ENCODE assay signal across 22 cellular contexts in the genomic region with DNA sequence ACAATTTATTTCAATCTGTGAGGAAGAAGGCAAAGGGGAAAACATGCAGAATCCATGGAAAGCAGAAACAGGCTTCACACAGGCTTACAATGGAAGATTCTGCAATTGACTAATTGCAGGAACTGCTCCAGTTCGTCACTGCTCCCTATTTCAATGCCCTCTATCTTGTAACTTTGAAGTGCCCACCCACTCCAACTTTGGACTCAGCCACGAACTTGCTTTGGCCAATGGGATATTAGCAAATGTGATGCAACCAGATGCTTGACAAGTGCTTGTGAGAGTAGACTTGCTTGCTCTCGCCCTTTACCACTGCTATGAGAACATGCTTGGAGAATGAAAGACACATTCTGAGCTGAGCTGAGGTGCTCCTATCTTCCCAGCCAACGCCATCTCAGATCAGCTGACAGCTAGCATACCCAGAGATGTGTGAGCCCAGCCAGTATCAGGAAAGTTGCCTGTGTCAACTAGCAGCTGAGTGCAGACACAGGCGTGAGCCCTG.
DNase-seq lines count a peak whose midpoint lies in the region; ATAC-seq, FAIRE-seq and TF ChIP-seq lines count a peak whose summit lies in the region.
"Had no signal": no experiment of that assay in that cellular context is flagged by ENCODE, and none has a peak within 500 bp of the region (broad histone marks: within the 10 kb centered on the region; RNA-seq: fewer than 3 reads in every experiment).

No MANE protein-coding gene starts in this region.

- H3K36me3 ChIP-seq in right atrium auricular region (no peaks in the 10 kb centered on the region), H1 (ENCODE audit: control insufficient read depth in 2 of 4, insufficient read depth in 4 of 4, low read length in 3 of 4) (no peaks in the 10 kb centered on the region), testis (ENCODE audit: low read depth, missing control alignments) (no peaks in the 10 kb centered on the region)

- DNase-seq in Right ventricle myocardium inferior (ENCODE audit: missing footprints) (no peak), right atrium auricular region (ENCODE audit: low spot score) (no peak), H1 (ENCODE audit: low read depth in 1 of 2, low spot score in 2 of 2) (no peak), left kidney (ENCODE audit: low read depth, low spot score) (peak; percentile 29), testis (peak; percentile 12), epidermal melanocyte (ENCODE audit: insufficient read length, low spot score) (no peak)
- DNase-seq in activated CD8-positive, alpha-beta T cell treated with anti-CD3 and anti-CD28 coated beads, Interleukin-2, amount 10 ng/mL, durations not matched to agents 7 days and 5 days = no peak
- DNase-seq: activated CD4-positive, alpha-beta memory T cell treated with anti-CD3 and anti-CD28 coated beads, Interleukin-2, amount 10 ng/mL, durations not matched to agents 7 days and 5 days; activated T-cell treated with anti-CD3 and anti-CD28 coated beads, Interleukin-2, amount 50 U/mL, for 24 hours; CD4-positive, CD25-positive, alpha-beta regulatory T cell; DMS153; IMR-90; mesenchymal stem cell; MM.1S; NCI-H1694; stimulated activated naive CD4-positive, alpha-beta T cell treated with Interleukin-2 at 50 U/mL for 16 hours; trophoblast cell had no signal

- peak; percentile 87 for FAIRE-seq in H1 (lab: Jason Lieb, UNC)

- H2BK20ac ChIP-seq in H1 (ENCODE audit: low read length) = no peak overlapping the region

- H3K27me3 ChIP-seq in right atrium auricular region (no peaks in the 10 kb centered on the region), H1 (replicated peaks in 1 of 4; ENCODE audit: control insufficient read depth in 3 of 4, extremely low read depth in 1 of 4, insufficient read depth in 3 of 4, low read length in 3 of 4) (no peaks in the 10 kb centered on the region), testis (no peaks in the 10 kb centered on the region)

- no peak overlapping the region for H2BK15ac ChIP-seq in H1 (ENCODE audit: low read length)

- POLR2A ChIA-PET in H1 (lab: Charles Lee; ENCODE audit: partially characterized antibody) = no interaction called here
- POLR2A ChIA-PET in activated CD8-positive, alpha-beta T cell treated with anti-CD3 and anti-CD28 coated beads, Interleukin-2, amount 10 ng/mL, durations not matched to agents 7 days and 5 days (lab: Charles Lee) = no interaction called here

- H3K4me3 ChIP-seq in right atrium auricular region (no peak overlapping the region), H1 (ENCODE audit: extremely low read depth in 1 of 4, insufficient read depth in 2 of 4, low read depth in 3 of 4, low read length in 4 of 4) (no peak overlapping the region), testis (no peak overlapping the region)
- H3K4me3 ChIP-seq: coronary artery had no signal

- H3K23ac ChIP-seq in H1 (ENCODE audit: insufficient read length) = no peak overlapping the region

- TF ChIP-seq EP300 in H1 (IDR thresholded peaks at IDR 0.05; ENCODE audit: borderline replicate concordance in 1 of 2, low read depth in 2 of 2, low read length in 2 of 2) = no peak

- no peak overlapping the region for H3K4me2 ChIP-seq in H1 (ENCODE audit: insufficient read depth in 1 of 2, low read depth in 2 of 2, low read length in 2 of 2)

- ATAC-seq in Right ventricle myocardium inferior (peak; percentile 48), HG02852 (IDR thresholded peaks at IDR 0.05; ENCODE audit: unreplicated experiment) (no peak)
- no peak for ATAC-seq in activated CD8-positive, alpha-beta T cell treated with anti-CD3 and anti-CD28 coated beads, Interleukin-2, amount 10 ng/mL, durations not matched to agents 7 days and 5 days
- ATAC-seq: activated naive CD4-positive, alpha-beta T cell treated with anti-CD3 and anti-CD28 coated beads, Interleukin-2, amount 50 U/mL, for 72 hours had no signal

- H2AFZ ChIP-seq in H1 (ENCODE audit: low read length) = no peak overlapping the region

- no peak overlapping the region for H3K18ac ChIP-seq in H1 (ENCODE audit: extremely low read depth, low read length)

- TF ChIP-seq RAD21 in H1 (IDR thresholded peaks at IDR 0.05 in 1 of 2, conservative IDR thresholded peaks at IDR 0.05 in 1 of 2; ENCODE audit: low read depth in 2 of 2, low read length in 2 of 2) = no peak

- WGBS in H1 (ENCODE audit: extremely low coverage in 1 of 2, insufficient coverage in 1 of 2, insufficient read length in 1 of 2, insufficient replicate concordance in 2 of 2, low coverage in 1 of 2, low lambda C conversion rate in 2 of 2, missing lambda C conversion rate in 1 of 2), 2 experiments = 67% methylated on average over 4 of the region's 5 CpGs; no CpG with 5 or more reads in 1 of the 2 experiments
- WGBS in testis, 2 donors = 7 to 32% methylated on average over 2 to 5 of the region's 5 CpGs

- no peak overlapping the region for H3K56ac ChIP-seq in H1 (replicated peaks; ENCODE audit: insufficient read length, low read depth, low read length)

- no peaks in the 10 kb centered on the region; the same call in 1 of the 2 replicates for H3K23me2 ChIP-seq in H1 (ENCODE audit: low read depth, low read length)

- no peaks in the 10 kb centered on the region for H3K9me3 ChIP-seq in right atrium auricular region
- no peaks in the 10 kb centered on the region for H3K9me3 ChIP-seq in H1 (ENCODE audit: insufficient read depth in 2 of 2, low read depth in 1 of 2, low read length in 1 of 2)
- H3K9me3 ChIP-seq in testis = no peaks in the 10 kb centered on the region

- H2AK5ac ChIP-seq in H1 (ENCODE audit: low read depth, low read length) = no peak overlapping the region

- no peak overlapping the region for H2BK120ac ChIP-seq in H1 (replicated peaks; ENCODE audit: low read depth, low read length)

- H3K27me3 Mint-ChIP-seq in activated CD8-positive, alpha-beta T cell treated with anti-CD3 and anti-CD28 coated beads, Interleukin-2, amount 10 ng/mL, durations not matched to agents 7 days and 5 days (ENCODE audit: low read depth) = no peaks in the 10 kb centered on the region
- H3K27me3 Mint-ChIP-seq: activated CD4-positive, alpha-beta memory T cell treated with anti-CD3 and anti-CD28 coated beads, Interleukin-2, amount 10 ng/mL, durations not matched to agents 7 days and 5 days; CD4-positive, CD25-positive, alpha-beta regulatory T cell had no signal

- no peaks in the 10 kb centered on the region for H3K9me3 Mint-ChIP-seq in activated CD8-positive, alpha-beta T cell treated with anti-CD3 and anti-CD28 coated beads, Interleukin-2, amount 10 ng/mL, durations not matched to agents 7 days and 5 days (ENCODE audit: insufficient read depth)
- H3K9me3 Mint-ChIP-seq: activated CD4-positive, alpha-beta memory T cell treated with anti-CD3 and anti-CD28 coated beads, Interleukin-2, amount 10 ng/mL, durations not matched to agents 7 days and 5 days; activated naive CD4-positive, alpha-beta T cell treated with anti-CD3 and anti-CD28 coated beads, Interleukin-2, amount 50 U/mL, for 72 hours; activated T-cell treated with anti-CD3 and anti-CD28 coated beads, Interleukin-2, amount 50 U/mL, for 24 hours; CD4-positive, CD25-positive, alpha-beta regulatory T cell; T-helper 1 cell treated with Interleukin-12 subunit alpha and Interleukin-12 subunit beta and Interleukin-4 antibody, amounts not matched to agents 30 μg/mL and 1 μg/mL, for 36 hours had no signal

- intact Hi-C loops in Right ventricle myocardium inferior (cut with DNase I) = no loop called here
- intact Hi-C loops in testis (cut with DNase I; ENCODE audit: low total_unique reads) = no loop called here

- CTCF ChIA-PET in H1 (lab: Charles Lee; ENCODE audit: partially characterized antibody) = no interaction called here
- CTCF ChIA-PET in activated CD8-positive, alpha-beta T cell treated with anti-CD3 and anti-CD28 coated beads, Interleukin-2, amount 10 ng/mL, durations not matched to agents 7 days and 5 days (lab: Charles Lee) = no interaction called here

- no peaks in the 10 kb centered on the region for H3K4me1 Mint-ChIP-seq in activated CD8-positive, alpha-beta T cell treated with anti-CD3 and anti-CD28 coated beads, Interleukin-2, amount 10 ng/mL, durations not matched to agents 7 days and 5 days (ENCODE audit: low read depth)
- H3K4me1 Mint-ChIP-seq: activated CD4-positive, alpha-beta memory T cell treated with anti-CD3 and anti-CD28 coated beads, Interleukin-2, amount 10 ng/mL, durations not matched to agents 7 days and 5 days; CD4-positive, CD25-positive, alpha-beta regulatory T cell had no signal

- TF ChIP-seq POLR2A in H1 (IDR thresholded peaks at IDR 0.05; ENCODE audit: control extremely low read depth in 1 of 2, low read depth in 2 of 2, low read length in 2 of 2) (no peak), testis (IDR thresholded peaks at IDR 0.05) (no peak)

- no peaks in the 10 kb centered on the region for H4K20me1 ChIP-seq in H1 (replicated peaks in 1 of 2; ENCODE audit: control insufficient read depth in 1 of 2, insufficient read depth in 2 of 2, low read length in 2 of 2)

- no peak overlapping the region for H3K4me3 Mint-ChIP-seq in activated CD8-positive, alpha-beta T cell treated with anti-CD3 and anti-CD28 coated beads, Interleukin-2, amount 10 ng/mL, durations not matched to agents 7 days and 5 days
- H3K4me3 Mint-ChIP-seq: activated CD4-positive, alpha-beta memory T cell treated with anti-CD3 and anti-CD28 coated beads, Interleukin-2, amount 10 ng/mL, durations not matched to agents 7 days and 5 days; activated T-cell treated with anti-CD3 and anti-CD28 coated beads, Interleukin-2, amount 50 U/mL, for 24 hours; CD4-positive, CD25-positive, alpha-beta regulatory T cell; T-helper 1 cell treated with Interleukin-12 subunit alpha and Interleukin-12 subunit beta and Interleukin-4 antibody, amounts not matched to agents 30 μg/mL and 1 μg/mL, for 36 hours had no signal

- 0 out of 2 replicates have a peak overlapping the region, but pooled peaks have one; percentile 51 for H4K8ac ChIP-seq in H1 (ENCODE audit: extremely low read depth, insufficient read depth, low read length)

- H3K4me1 ChIP-seq in right atrium auricular region = no peaks in the 10 kb centered on the region
- H3K4me1 ChIP-seq in H1 (replicated peaks in 1 of 4; ENCODE audit: control insufficient read depth in 3 of 4, insufficient read depth in 4 of 4, low read length in 3 of 4) = peaks cover 0 to 3% (median 0%) of the 10 kb centered on the region in 4 experiments; a peak in 1 of 7 replicates
- H3K4me1 ChIP-seq in testis = no peaks in the 10 kb centered on the region

- H3K36me3 Mint-ChIP-seq in activated CD8-positive, alpha-beta T cell treated with anti-CD3 and anti-CD28 coated beads, Interleukin-2, amount 10 ng/mL, durations not matched to agents 7 days and 5 days (ENCODE audit: low read depth) = no peaks in the 10 kb centered on the region
- H3K36me3 Mint-ChIP-seq: activated naive CD4-positive, alpha-beta T cell treated with anti-CD3 and anti-CD28 coated beads, Interleukin-2, amount 50 U/mL, for 72 hours; CD4-positive, CD25-positive, alpha-beta regulatory T cell had no signal

- no peak overlapping the region for H4K91ac ChIP-seq in H1 (replicated peaks; ENCODE audit: insufficient read length, low read length)

- no peak overlapping the region for H3K4ac ChIP-seq in H1 (replicated peaks; ENCODE audit: insufficient read length, low read depth, low read length)

- no peaks in the 10 kb centered on the region for H3K79me2 ChIP-seq in H1 (ENCODE audit: control insufficient read depth in 1 of 2, insufficient read depth in 2 of 2, low read length in 2 of 2)

- no peak overlapping the region for H2BK12ac ChIP-seq in H1 (ENCODE audit: low read depth, low read length)

- H4K5ac ChIP-seq in H1 (ENCODE audit: insufficient read length, low read depth, low read length) = no peak overlapping the region

- H3K27ac ChIP-seq in right atrium auricular region (no peak overlapping the region), H1 (ENCODE audit: low read depth, low read length) (no peak overlapping the region), testis (no peak overlapping the region)
- H3K27ac ChIP-seq: coronary artery, epithelial cell of prostate had no signal

- TF ChIP-seq CTCF in right atrium auricular region (IDR thresholded peaks at IDR 0.05) (no peak), H1 (IDR thresholded peaks at IDR 0.05; ENCODE audit: control extremely low read depth in 1 of 3, insufficient read depth in 1 of 3, low read depth in 1 of 3, low read length in 3 of 3) (no peak), testis (IDR thresholded peaks at IDR 0.05) (no peak)

- H2BK5ac ChIP-seq in H1 (ENCODE audit: low read depth, low read length) = no peak overlapping the region

- no peak overlapping the region for H3K27ac Mint-ChIP-seq in activated CD8-positive, alpha-beta T cell treated with anti-CD3 and anti-CD28 coated beads, Interleukin-2, amount 10 ng/mL, durations not matched to agents 7 days and 5 days
- H3K27ac Mint-ChIP-seq: activated CD4-positive, alpha-beta memory T cell treated with anti-CD3 and anti-CD28 coated beads, Interleukin-2, amount 10 ng/mL, durations not matched to agents 7 days and 5 days; activated naive CD4-positive, alpha-beta T cell treated with anti-CD3 and anti-CD28 coated beads, Interleukin-2, amount 50 U/mL, for 72 hours; activated T-cell treated with anti-CD3 and anti-CD28 coated beads, Interleukin-2, amount 50 U/mL, for 24 hours; CD4-positive, CD25-positive, alpha-beta regulatory T cell; T-helper 1 cell treated with Interleukin-12 subunit alpha and Interleukin-12 subunit beta and Interleukin-4 antibody, amounts not matched to agents 30 μg/mL and 1 μg/mL, for 36 hours had no signal

- H3K9ac ChIP-seq in H1 (replicated peaks in 1 of 4; ENCODE audit: extremely low read depth in 1 of 4, low read depth in 3 of 4, low read length in 3 of 4) = no peak overlapping the region

- H3K79me1 ChIP-seq in H1 (ENCODE audit: low read depth, low read length) = no peaks in the 10 kb centered on the region

- H3K14ac ChIP-seq in H1 (ENCODE audit: insufficient read length) = no peak overlapping the region

Comparison
In these comparisons a context has a peak if more than half of its experiments do, and no peak if none do; other contexts are left out.
1. DNase-seq: peak in left kidney (single experiment) and testis (single experiment); none in Right ventricle myocardium inferior (single experiment), right atrium auricular region (single experiment), H1 (0 of 2), activated CD8-positive, alpha-beta T cell treated with anti-CD3 and anti-CD28 coated beads, Interleukin-2, amount 10 ng/mL, durations not matched to agents 7 days and 5 days (single experiment) and epidermal melanocyte (single experiment).